8 cellular contexts compared by ENCODE assay signal in genomic region chr3:66195347-66195783, GRCh38. TPM values are rescaled to one million over a fixed set of nuclear protein-coding genes. Genes with fewer than 3 reads are reported as not detected.
DNase-seq lines count a peak whose midpoint lies in the region.

No MANE protein-coding gene starts in this region.

- DNase-seq in GM04504 (ENCODE audit: low read depth) (peak; percentile 19), NCI-H82 (lab: John Stamatoyannopoulos, UW) (peak; percentile 99), ecto neural progenitor cell (ENCODE audit: low spot score) (peak; percentile 87), mesenteric fat pad (ENCODE audit: low spot score) (peak; percentile 91), superior temporal gyrus (ENCODE audit: extremely low spot score) (peak; percentile 81), NAMALWA (ENCODE audit: low spot score) (no peak), HuH-7 (ENCODE audit: low spot score) (no peak)
- no peak for DNase-seq in effector CD4-positive, alpha-beta T cell

RNA-seq across cellular contexts. Expression of gene SLC25A26, which starts 25.4 kb away (rescaled TPM):
- 18.7 TPM for total RNA-seq in mesenteric fat pad

Comparison
In these comparisons a context has a peak if more than half of its experiments do, and no peak if none do; other contexts are left out.
1. DNase-seq: peak in GM04504 (single experiment), NCI-H82 (single experiment), ecto neural progenitor cell (single experiment), mesenteric fat pad (single experiment) and superior temporal gyrus (single experiment); none in NAMALWA (single experiment), effector CD4-positive, alpha-beta T cell (single experiment) and HuH-7 (single experiment).